ENCODE assay signal across 8 cellular contexts in the genomic region with DNA sequence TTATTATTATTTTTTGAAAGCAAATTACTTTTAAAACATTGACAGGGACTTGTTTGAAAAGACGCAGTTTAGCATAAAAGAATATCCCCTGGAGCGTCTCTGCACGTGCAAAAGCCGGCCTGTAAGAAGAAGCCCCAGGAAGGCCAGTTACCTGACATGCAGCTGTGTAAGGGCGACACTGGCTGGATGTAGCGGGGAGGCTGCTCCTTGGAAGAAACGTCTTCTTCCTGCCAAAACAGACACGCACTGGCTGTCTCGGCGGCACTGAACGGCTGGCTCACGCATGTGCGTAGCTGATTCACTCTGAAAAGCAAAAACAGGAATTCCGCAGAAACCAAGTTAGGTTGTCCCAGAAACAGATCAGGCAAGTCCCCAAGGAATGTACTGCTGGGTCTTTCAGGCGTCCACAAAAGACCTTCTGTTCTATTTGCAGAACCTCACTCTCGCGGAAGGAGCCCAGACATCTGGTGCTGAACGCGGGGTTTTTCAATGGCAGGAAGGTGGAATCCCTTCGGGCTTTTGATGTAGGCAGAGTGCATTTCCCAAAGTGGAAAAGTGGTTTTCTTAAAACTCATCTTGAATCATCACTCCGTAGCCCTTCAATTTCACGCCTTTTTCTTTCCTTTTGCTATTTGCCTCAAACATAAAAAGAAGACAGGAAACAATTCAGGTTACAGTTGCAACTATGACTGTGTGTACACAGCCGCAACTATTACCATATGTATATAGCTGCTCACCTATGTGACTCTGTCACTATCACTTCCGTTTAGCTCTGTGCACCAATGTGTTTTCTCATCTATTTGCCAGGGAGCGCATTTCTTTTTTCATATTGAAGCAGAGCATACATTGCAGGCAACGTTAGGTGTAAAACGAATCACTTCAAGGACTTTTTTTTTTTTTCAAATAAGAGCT. TPM values are rescaled to one million over a fixed set of nuclear protein-coding genes. Genes with fewer than 3 reads are reported as not detected.
DNase-seq lines count a peak whose midpoint lies in the region; ATAC-seq and TF ChIP-seq lines count a peak whose summit lies in the region.

No MANE protein-coding gene starts in this region.

- H3K9me3 ChIP-seq in BLaER1 treated with 17β-estradiol and CSF1 and Interleukin-3, amounts not matched to agents 10 nM and 100 nM (replicated peaks in 1 of 11): peaks cover 7 to 17% (median 12%) of the 10 kb centered on the region in 11 experiments; a peak in 19 of 22 replicates
- no peaks in the 10 kb centered on the region for H3K9me3 ChIP-seq in body of pancreas
- no peaks in the 10 kb centered on the region for H3K9me3 ChIP-seq in upper lobe of right lung

- intact Hi-C loops in body of pancreas (cut with DNase I): no loop called here
- intact Hi-C loops in upper lobe of right lung (cut with DNase I): no loop called here

- H3K4me2 ChIP-seq in BLaER1 treated with 17β-estradiol and CSF1 and Interleukin-3, amounts not matched to agents 10 nM and 100 nM: peak overlapping the region; percentile 70 to 96 (median 84)

- no peak for TF ChIP-seq CTCF in body of pancreas (IDR thresholded peaks at IDR 0.05)
- no peak for TF ChIP-seq CTCF in upper lobe of right lung (IDR thresholded peaks at IDR 0.05)

- no peaks in the 10 kb centered on the region for H3K36me3 ChIP-seq in BLaER1 treated with 17β-estradiol and CSF1 and Interleukin-3, amounts not matched to agents 10 nM and 100 nM
- H3K36me3 ChIP-seq in body of pancreas (replicated peaks in 1 of 2; ENCODE audit: insufficient read depth in 1 of 2, low read depth in 2 of 2) (no peaks in the 10 kb centered on the region), upper lobe of right lung (no peaks in the 10 kb centered on the region)

- peak overlapping the region; percentile 43 to 68 (median 52) for H3K4me3 ChIP-seq in BLaER1 treated with 17β-estradiol and CSF1 and Interleukin-3, amounts not matched to agents 10 nM and 100 nM
- H3K4me3 ChIP-seq in body of pancreas: no peak overlapping the region
- H3K4me3 ChIP-seq in upper lobe of right lung: peak overlapping the region; percentile 14

- peak overlapping the region; percentile 6 to 59 (median 42); a peak in 19 of 22 replicates for H3K9ac ChIP-seq in BLaER1 treated with 17β-estradiol and CSF1 and Interleukin-3, amounts not matched to agents 10 nM and 100 nM

- peaks cover 17 to 36% (median 27%) of the 10 kb centered on the region in 10 experiments for H3K4me1 ChIP-seq in BLaER1 treated with 17β-estradiol and CSF1 and Interleukin-3, amounts not matched to agents 10 nM and 100 nM
- H3K4me1 ChIP-seq in body of pancreas: peaks cover 12% of the 10 kb centered on the region
- no peaks in the 10 kb centered on the region for H3K4me1 ChIP-seq in upper lobe of right lung

- no peaks in the 10 kb centered on the region for H3K27me3 ChIP-seq in BLaER1 treated with 17β-estradiol and CSF1 and Interleukin-3, amounts not matched to agents 10 nM and 100 nM
- H3K27me3 ChIP-seq in body of pancreas (no peaks in the 10 kb centered on the region), upper lobe of right lung (no peaks in the 10 kb centered on the region)

- no peaks in the 10 kb centered on the region for H4K20me1 ChIP-seq in BLaER1 treated with 17β-estradiol and CSF1 and Interleukin-3, amounts not matched to agents 10 nM and 100 nM

- peak overlapping the region in 7 of 11 experiments; percentile 1 to 52 (median 35); a peak in 11 of 22 replicates for H3K27ac ChIP-seq in BLaER1 treated with 17β-estradiol and CSF1 and Interleukin-3, amounts not matched to agents 10 nM and 100 nM
- H3K27ac ChIP-seq in body of pancreas (peak overlapping the region in 1 of 4 donors; percentile 37), upper lobe of right lung (no peak overlapping the region)

- peak; percentile 21 for ATAC-seq in body of pancreas
- ATAC-seq in upper lobe of right lung: no peak
- ATAC-seq in HG03045 (IDR thresholded peaks at IDR 0.05; ENCODE audit: unreplicated experiment): no peak

- WGBS in body of pancreas, 2 donors: 42 to 49% methylated on average over 22 to 27 of the region's 27 CpGs

- no peak for TF ChIP-seq POLR2A in body of pancreas (IDR thresholded peaks at IDR 0.05)

- DNase-seq in HS-5 (ENCODE audit: low read depth): peak; percentile 3
- peak; percentile 14 to 20 (median 17) for DNase-seq in body of pancreas
- peak; percentile 55 for DNase-seq in midbrain (lab: John Stamatoyannopoulos, UW)
- DNase-seq in upper lobe of right lung: no peak
- DNase-seq in NCI-H2029 (lab: John Stamatoyannopoulos, UW): no peak
- no peak for DNase-seq in NCI-H69 (lab: John Stamatoyannopoulos, UW)

RNA-seq across cellular contexts. Expression of gene ARSH, which starts 38.1 kb away (rescaled TPM):
- not detected for total RNA-seq in body of pancreas
- not detected for total RNA-seq in upper lobe of right lung

RNA-seq across cellular contexts. Expression of gene ARSD, which starts 39.1 kb away (rescaled TPM):
- total RNA-seq in body of pancreas (10 to 100 TPM; 57.1 to 85.0 TPM), upper lobe of right lung (35.1 TPM)

Comparison
In these comparisons a context has a peak if more than half of its experiments do, and no peak if none do; other contexts are left out.
1. H3K4me3 ChIP-seq: peak in BLaER1 treated with 17β-estradiol and CSF1 and Interleukin-3, amounts not matched to agents 10 nM and 100 nM (10 of 10) and upper lobe of right lung (single experiment); none in body of pancreas (0 of 2).
2. DNase-seq: peak in HS-5 (single experiment), body of pancreas (4 of 4) and midbrain (single experiment); none in upper lobe of right lung (single experiment), NCI-H2029 (single experiment) and NCI-H69 (single experiment).